17 cellular contexts compared by ENCODE assay signal in the genomic region with DNA sequence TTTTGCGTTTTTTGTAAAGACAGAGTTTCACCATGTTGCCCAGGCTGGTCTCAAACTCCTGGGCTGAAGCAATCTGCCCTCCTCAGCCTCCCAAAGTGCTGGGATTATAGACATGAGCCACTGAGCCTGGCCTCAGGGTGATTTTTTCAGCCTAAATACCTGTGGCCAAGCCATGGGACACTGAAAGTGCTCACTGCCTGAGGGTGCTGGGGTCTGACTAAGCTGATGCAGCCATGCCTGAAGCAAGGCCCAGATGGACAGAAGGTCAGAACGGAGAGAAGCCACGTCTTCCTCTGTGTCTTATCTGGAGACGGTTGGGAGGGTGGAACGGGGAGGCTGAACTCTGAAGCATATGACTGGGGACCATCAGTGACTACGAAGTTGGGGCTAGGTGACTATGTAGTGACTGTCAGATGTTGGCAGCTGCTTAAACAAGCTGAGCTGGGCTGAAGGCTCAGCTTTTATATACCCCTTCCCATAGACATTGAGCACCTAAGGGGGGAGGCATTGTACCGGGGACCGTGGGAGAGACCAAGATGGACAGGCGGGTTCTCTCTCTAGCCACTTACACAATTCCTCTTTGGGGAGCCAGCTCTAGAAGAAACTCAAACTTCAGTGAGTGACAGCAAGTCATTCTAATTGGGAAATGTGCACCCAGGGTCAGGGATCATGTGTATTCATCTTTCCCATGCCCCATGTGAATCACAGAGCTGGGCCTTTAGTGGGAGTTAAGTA.
"Had no signal": no experiment of that assay in that cellular context is flagged by ENCODE, and none has a peak within 500 bp of the region (broad histone marks: within the 10 kb centered on the region; RNA-seq: fewer than 3 reads in every experiment).

No MANE protein-coding gene starts in this region.

- H3K27me3 ChIP-seq: esophagus muscularis mucosa, gastrocnemius medialis, heart right ventricle, left lung, neutrophil, testis, tibial nerve had no signal

- H3K27ac ChIP-seq: esophagus muscularis mucosa, gastrocnemius medialis, heart right ventricle, neutrophil, testis, tibial nerve had no signal

- H3K9me3 ChIP-seq: neutrophil, testis had no signal

- H3K36me3 Mint-ChIP-seq: stimulated activated effector memory CD8-positive, alpha-beta T cell treated with anti-CD3 and anti-CD28 coated beads, Interleukin-12 subunit alpha, Interleukin-12 subunit beta, amount 100 ng/mL, for 72 hours had no signal

- H3K36me3 ChIP-seq: esophagus muscularis mucosa, gastrocnemius medialis, heart right ventricle, left lung, lower lobe of right lung, neutrophil, tibial nerve had no signal

- H3K4me1 Mint-ChIP-seq: naive thymus-derived CD8-positive, alpha-beta T cell; stimulated activated effector memory CD8-positive, alpha-beta T cell treated with anti-CD3 and anti-CD28 coated beads, Interleukin-12 subunit alpha, Interleukin-12 subunit beta, amount 100 ng/mL, for 72 hours had no signal

- H3K27ac Mint-ChIP-seq: naive thymus-derived CD8-positive, alpha-beta T cell; stimulated activated effector memory CD8-positive, alpha-beta T cell treated with anti-CD3 and anti-CD28 coated beads, Interleukin-12 subunit alpha, Interleukin-12 subunit beta, amount 100 ng/mL, for 72 hours had no signal

- H3K4me3 ChIP-seq: esophagus muscularis mucosa, gastrocnemius medialis, heart right ventricle, left lung, lower lobe of right lung, testis, tibial nerve had no signal

- DNase-seq: effector memory CD4-positive, alpha-beta T cell; gastrocnemius medialis; heart right ventricle; hypothalamus; islet precursor cell; left lung; lower lobe of right lung; naive thymus-derived CD8-positive, alpha-beta T cell; right cardiac atrium; stimulated activated CD4-positive, alpha-beta T cell treated with anti-CD3 and anti-CD28 coated beads, Interleukin-4, amount 100 ng/mL, for 1 hour; stimulated activated CD8-positive, alpha-beta memory T cell treated with anti-CD3 and anti-CD28 coated beads, Interleukin-4, amount 100 ng/mL, for 48 hours; stimulated activated naive CD8-positive, alpha-beta T cell treated with anti-CD3 and anti-CD28 coated beads, Interleukin-15, Interleukin-2, amounts not matched to agents 100 U/mL and 50 U/mL, for 24 hours; testis had no signal

- H3K4me3 Mint-ChIP-seq: naive thymus-derived CD8-positive, alpha-beta T cell; stimulated activated effector memory CD8-positive, alpha-beta T cell treated with anti-CD3 and anti-CD28 coated beads, Interleukin-12 subunit alpha, Interleukin-12 subunit beta, amount 100 ng/mL, for 72 hours had no signal
